Comparison of ENCODE assay signal across 1 cellular context in the genomic region with DNA sequence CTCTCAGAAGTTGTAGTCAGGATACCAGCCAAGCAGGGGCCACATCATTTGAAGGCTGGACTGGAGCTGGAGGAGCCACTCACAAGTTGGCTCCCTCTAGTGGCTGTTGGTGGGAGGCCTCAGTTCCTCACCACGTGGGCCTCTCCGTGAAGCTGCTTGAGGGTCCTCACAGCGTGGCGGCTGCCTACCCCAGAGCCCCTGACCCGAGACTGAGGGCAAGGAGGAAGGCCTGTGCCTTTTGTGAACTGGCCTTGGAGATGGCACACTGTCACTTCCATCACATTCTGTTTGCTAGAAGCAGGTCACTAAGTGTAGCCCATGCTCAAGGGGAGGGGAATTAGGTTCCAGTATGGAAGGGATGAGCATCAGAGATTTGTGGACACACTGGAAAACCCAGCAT.
TF ChIP-seq lines count a peak whose summit lies in the region.

No MANE protein-coding gene starts in this region.

TF ChIP-seq in K562, 482 proteins besides CTCF, POLR2A, EP300 and RAD21 (continues in another document):
- TF ChIP-seq, protein P1, sequence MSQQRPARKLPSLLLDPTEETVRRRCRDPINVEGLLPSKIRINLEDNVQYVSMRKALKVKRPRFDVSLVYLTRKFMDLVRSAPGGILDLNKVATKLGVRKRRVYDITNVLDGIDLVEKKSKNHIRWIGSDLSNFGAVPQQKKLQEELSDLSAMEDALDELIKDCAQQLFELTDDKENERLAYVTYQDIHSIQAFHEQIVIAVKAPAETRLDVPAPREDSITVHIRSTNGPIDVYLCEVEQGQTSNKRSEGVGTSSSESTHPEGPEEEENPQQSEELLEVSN (IDR thresholded peaks at IDR 0.05; ENCODE audit: borderline replicate concordance in 1 of 2, extremely low read depth in 1 of 2, insufficient read depth in 1 of 2, insufficient read length in 1 of 2, low read depth in 1 of 2, low read length in 1 of 2, poor library complexity in 1 of 2, severe bottlenecking in 1 of 2) = peak; percentile 51 to 53
- TF ChIP-seq HDGF (IDR thresholded peaks at IDR 0.05) (no peak), MYC (IDR thresholded peaks at IDR 0.05; ENCODE audit: low read depth, low read length) (peak; percentile 95), MYC (CRISPR knock-in tag; IDR thresholded peaks at IDR 0.05; ENCODE audit: borderline replicate concordance, low read depth) (no peak; the same call in 1 of the 2 replicates), ZNF174 (CRISPR knock-in tag; IDR thresholded peaks at IDR 0.05) (no peak), ETV6 (IDR thresholded peaks at IDR 0.05; ENCODE audit: borderline replicate concordance in 1 of 2, low read depth in 2 of 2, low read length in 1 of 2) (no peak), ETV6 (CRISPR knock-in tag; IDR thresholded peaks at IDR 0.05; ENCODE audit: borderline replicate concordance) (no peak), MYNN (IDR thresholded peaks at IDR 0.05) (no peak), MYNN (CRISPR knock-in tag; IDR thresholded peaks at IDR 0.05) (no peak), ZNF830 (CRISPR knock-in tag; IDR thresholded peaks at IDR 0.05) (no peak), RB1 (IDR thresholded peaks at IDR 0.05; ENCODE audit: low read depth) (peak; percentile 57; the same call in 1 of the 2 replicates), CAMTA2 (CRISPR knock-in tag; conservative IDR thresholded peaks at IDR 0.05) (no peak), ZNF197 (CRISPR knock-in tag; IDR thresholded peaks at IDR 0.05; ENCODE audit: low read depth) (no peak), ARHGAP35 (IDR thresholded peaks at IDR 0.05; ENCODE audit: partially characterized antibody) (no peak), RAD51 (IDR thresholded peaks at IDR 0.05; ENCODE audit: borderline replicate concordance, low read depth) (peak; percentile 39; the same call in 1 of the 2 replicates), NR1H2 (CRISPR knock-in tag; IDR thresholded peaks at IDR 0.05) (no peak), STAT5B (CRISPR knock-in tag; IDR thresholded peaks at IDR 0.05) (no peak), ATF1 (CRISPR knock-in tag; IDR thresholded peaks at IDR 0.05) (no peak), ATF1 (tag; IDR thresholded peaks at IDR 0.05) (0 out of 2 replicates have a peak, but pooled peaks have one; percentile 17), FIP1L1 (IDR thresholded peaks at IDR 0.05; ENCODE audit: low read depth, low read length, poor library complexity, severe bottlenecking) (no peak), RFX1 (IDR thresholded peaks at IDR 0.05) (no peak), SMARCA5 (IDR thresholded peaks at IDR 0.05) (0 out of 2 replicates have a peak, but pooled peaks have one; percentile 17)
- TF ChIP-seq, protein P2, sequence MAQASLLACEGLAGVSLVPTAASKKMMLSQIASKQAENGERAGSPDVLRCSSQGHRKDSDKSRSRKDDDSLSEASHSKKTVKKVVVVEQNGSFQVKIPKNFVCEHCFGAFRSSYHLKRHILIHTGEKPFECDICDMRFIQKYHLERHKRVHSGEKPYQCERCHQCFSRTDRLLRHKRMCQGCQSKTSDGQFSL (CRISPR knock-in tag; IDR thresholded peaks at IDR 0.05) = no peak
- TF ChIP-seq, protein P2 (tag; IDR thresholded peaks at IDR 0.05) = no peak
- TF ChIP-seq, protein P3, sequence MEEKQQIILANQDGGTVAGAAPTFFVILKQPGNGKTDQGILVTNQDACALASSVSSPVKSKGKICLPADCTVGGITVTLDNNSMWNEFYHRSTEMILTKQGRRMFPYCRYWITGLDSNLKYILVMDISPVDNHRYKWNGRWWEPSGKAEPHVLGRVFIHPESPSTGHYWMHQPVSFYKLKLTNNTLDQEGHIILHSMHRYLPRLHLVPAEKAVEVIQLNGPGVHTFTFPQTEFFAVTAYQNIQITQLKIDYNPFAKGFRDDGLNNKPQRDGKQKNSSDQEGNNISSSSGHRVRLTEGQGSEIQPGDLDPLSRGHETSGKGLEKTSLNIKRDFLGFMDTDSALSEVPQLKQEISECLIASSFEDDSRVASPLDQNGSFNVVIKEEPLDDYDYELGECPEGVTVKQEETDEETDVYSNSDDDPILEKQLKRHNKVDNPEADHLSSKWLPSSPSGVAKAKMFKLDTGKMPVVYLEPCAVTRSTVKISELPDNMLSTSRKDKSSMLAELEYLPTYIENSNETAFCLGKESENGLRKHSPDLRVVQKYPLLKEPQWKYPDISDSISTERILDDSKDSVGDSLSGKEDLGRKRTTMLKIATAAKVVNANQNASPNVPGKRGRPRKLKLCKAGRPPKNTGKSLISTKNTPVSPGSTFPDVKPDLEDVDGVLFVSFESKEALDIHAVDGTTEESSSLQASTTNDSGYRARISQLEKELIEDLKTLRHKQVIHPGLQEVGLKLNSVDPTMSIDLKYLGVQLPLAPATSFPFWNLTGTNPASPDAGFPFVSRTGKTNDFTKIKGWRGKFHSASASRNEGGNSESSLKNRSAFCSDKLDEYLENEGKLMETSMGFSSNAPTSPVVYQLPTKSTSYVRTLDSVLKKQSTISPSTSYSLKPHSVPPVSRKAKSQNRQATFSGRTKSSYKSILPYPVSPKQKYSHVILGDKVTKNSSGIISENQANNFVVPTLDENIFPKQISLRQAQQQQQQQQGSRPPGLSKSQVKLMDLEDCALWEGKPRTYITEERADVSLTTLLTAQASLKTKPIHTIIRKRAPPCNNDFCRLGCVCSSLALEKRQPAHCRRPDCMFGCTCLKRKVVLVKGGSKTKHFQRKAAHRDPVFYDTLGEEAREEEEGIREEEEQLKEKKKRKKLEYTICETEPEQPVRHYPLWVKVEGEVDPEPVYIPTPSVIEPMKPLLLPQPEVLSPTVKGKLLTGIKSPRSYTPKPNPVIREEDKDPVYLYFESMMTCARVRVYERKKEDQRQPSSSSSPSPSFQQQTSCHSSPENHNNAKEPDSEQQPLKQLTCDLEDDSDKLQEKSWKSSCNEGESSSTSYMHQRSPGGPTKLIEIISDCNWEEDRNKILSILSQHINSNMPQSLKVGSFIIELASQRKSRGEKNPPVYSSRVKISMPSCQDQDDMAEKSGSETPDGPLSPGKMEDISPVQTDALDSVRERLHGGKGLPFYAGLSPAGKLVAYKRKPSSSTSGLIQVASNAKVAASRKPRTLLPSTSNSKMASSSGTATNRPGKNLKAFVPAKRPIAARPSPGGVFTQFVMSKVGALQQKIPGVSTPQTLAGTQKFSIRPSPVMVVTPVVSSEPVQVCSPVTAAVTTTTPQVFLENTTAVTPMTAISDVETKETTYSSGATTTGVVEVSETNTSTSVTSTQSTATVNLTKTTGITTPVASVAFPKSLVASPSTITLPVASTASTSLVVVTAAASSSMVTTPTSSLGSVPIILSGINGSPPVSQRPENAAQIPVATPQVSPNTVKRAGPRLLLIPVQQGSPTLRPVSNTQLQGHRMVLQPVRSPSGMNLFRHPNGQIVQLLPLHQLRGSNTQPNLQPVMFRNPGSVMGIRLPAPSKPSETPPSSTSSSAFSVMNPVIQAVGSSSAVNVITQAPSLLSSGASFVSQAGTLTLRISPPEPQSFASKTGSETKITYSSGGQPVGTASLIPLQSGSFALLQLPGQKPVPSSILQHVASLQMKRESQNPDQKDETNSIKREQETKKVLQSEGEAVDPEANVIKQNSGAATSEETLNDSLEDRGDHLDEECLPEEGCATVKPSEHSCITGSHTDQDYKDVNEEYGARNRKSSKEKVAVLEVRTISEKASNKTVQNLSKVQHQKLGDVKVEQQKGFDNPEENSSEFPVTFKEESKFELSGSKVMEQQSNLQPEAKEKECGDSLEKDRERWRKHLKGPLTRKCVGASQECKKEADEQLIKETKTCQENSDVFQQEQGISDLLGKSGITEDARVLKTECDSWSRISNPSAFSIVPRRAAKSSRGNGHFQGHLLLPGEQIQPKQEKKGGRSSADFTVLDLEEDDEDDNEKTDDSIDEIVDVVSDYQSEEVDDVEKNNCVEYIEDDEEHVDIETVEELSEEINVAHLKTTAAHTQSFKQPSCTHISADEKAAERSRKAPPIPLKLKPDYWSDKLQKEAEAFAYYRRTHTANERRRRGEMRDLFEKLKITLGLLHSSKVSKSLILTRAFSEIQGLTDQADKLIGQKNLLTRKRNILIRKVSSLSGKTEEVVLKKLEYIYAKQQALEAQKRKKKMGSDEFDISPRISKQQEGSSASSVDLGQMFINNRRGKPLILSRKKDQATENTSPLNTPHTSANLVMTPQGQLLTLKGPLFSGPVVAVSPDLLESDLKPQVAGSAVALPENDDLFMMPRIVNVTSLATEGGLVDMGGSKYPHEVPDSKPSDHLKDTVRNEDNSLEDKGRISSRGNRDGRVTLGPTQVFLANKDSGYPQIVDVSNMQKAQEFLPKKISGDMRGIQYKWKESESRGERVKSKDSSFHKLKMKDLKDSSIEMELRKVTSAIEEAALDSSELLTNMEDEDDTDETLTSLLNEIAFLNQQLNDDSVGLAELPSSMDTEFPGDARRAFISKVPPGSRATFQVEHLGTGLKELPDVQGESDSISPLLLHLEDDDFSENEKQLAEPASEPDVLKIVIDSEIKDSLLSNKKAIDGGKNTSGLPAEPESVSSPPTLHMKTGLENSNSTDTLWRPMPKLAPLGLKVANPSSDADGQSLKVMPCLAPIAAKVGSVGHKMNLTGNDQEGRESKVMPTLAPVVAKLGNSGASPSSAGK (IDR thresholded peaks at IDR 0.05) = peak; percentile 82
- TF ChIP-seq, protein P4, sequence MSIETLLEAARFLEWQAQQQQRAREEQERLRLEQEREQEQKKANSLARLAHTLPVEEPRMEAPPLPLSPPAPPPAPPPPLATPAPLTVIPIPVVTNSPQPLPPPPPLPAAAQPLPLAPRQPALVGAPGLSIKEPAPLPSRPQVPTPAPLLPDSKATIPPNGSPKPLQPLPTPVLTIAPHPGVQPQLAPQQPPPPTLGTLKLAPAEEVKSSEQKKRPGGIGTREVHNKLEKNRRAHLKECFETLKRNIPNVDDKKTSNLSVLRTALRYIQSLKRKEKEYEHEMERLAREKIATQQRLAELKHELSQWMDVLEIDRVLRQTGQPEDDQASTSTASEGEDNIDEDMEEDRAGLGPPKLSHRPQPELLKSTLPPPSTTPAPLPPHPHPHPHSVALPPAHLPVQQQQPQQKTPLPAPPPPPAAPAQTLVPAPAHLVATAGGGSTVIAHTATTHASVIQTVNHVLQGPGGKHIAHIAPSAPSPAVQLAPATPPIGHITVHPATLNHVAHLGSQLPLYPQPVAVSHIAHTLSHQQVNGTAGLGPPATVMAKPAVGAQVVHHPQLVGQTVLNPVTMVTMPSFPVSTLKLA (conservative IDR thresholded peaks at IDR 0.05) = peak; percentile 72 to 82
- TF ChIP-seq, protein P5, sequence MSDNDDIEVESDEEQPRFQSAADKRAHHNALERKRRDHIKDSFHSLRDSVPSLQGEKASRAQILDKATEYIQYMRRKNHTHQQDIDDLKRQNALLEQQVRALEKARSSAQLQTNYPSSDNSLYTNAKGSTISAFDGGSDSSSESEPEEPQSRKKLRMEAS (CRISPR knock-in tag; IDR thresholded peaks at IDR 0.05) = peak; percentile 81
- TF ChIP-seq, protein P6, sequence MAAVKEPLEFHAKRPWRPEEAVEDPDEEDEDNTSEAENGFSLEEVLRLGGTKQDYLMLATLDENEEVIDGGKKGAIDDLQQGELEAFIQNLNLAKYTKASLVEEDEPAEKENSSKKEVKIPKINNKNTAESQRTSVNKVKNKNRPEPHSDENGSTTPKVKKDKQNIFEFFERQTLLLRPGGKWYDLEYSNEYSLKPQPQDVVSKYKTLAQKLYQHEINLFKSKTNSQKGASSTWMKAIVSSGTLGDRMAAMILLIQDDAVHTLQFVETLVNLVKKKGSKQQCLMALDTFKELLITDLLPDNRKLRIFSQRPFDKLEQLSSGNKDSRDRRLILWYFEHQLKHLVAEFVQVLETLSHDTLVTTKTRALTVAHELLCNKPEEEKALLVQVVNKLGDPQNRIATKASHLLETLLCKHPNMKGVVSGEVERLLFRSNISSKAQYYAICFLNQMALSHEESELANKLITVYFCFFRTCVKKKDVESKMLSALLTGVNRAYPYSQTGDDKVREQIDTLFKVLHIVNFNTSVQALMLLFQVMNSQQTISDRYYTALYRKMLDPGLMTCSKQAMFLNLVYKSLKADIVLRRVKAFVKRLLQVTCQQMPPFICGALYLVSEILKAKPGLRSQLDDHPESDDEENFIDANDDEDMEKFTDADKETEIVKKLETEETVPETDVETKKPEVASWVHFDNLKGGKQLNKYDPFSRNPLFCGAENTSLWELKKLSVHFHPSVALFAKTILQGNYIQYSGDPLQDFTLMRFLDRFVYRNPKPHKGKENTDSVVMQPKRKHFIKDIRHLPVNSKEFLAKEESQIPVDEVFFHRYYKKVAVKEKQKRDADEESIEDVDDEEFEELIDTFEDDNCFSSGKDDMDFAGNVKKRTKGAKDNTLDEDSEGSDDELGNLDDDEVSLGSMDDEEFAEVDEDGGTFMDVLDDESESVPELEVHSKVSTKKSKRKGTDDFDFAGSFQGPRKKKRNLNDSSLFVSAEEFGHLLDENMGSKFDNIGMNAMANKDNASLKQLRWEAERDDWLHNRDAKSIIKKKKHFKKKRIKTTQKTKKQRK (IDR thresholded peaks at IDR 0.05; ENCODE audit: borderline replicate concordance, low read depth, low read length) = no peak
- TF ChIP-seq, protein P7, sequence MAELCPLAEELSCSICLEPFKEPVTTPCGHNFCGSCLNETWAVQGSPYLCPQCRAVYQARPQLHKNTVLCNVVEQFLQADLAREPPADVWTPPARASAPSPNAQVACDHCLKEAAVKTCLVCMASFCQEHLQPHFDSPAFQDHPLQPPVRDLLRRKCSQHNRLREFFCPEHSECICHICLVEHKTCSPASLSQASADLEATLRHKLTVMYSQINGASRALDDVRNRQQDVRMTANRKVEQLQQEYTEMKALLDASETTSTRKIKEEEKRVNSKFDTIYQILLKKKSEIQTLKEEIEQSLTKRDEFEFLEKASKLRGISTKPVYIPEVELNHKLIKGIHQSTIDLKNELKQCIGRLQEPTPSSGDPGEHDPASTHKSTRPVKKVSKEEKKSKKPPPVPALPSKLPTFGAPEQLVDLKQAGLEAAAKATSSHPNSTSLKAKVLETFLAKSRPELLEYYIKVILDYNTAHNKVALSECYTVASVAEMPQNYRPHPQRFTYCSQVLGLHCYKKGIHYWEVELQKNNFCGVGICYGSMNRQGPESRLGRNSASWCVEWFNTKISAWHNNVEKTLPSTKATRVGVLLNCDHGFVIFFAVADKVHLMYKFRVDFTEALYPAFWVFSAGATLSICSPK (IDR thresholded peaks at IDR 0.05; ENCODE audit: borderline replicate concordance) = no peak
- TF ChIP-seq, protein P8, sequence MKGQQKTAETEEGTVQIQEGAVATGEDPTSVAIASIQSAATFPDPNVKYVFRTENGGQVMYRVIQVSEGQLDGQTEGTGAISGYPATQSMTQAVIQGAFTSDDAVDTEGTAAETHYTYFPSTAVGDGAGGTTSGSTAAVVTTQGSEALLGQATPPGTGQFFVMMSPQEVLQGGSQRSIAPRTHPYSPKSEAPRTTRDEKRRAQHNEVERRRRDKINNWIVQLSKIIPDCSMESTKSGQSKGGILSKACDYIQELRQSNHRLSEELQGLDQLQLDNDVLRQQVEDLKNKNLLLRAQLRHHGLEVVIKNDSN (CRISPR knock-in tag; IDR thresholded peaks at IDR 0.05) = peak; percentile 86
